10 cellular contexts compared by ENCODE assay signal in genomic region chr2:225274751-225275150, GRCh38.
DNase-seq lines count a peak whose midpoint lies in the region; ATAC-seq and TF ChIP-seq lines count a peak whose summit lies in the region.
"Had no signal": no experiment of that assay in that cellular context is flagged by ENCODE, and none has a peak within 500 bp of the region (broad histone marks: within the 10 kb centered on the region; RNA-seq: fewer than 3 reads in every experiment).

No MANE protein-coding gene starts in this region.

- no peak overlapping the region for H3K27ac ChIP-seq in osteoblast (ENCODE audit: low read depth, low read length)
- H3K27ac ChIP-seq: left ventricle myocardium inferior had no signal

- no peak overlapping the region for H2AFZ ChIP-seq in osteoblast (ENCODE audit: low read length)

- H3K36me3 ChIP-seq in mucosa of descending colon (ENCODE audit: low read depth), result no peaks in the 10 kb centered on the region
- H3K36me3 ChIP-seq in osteoblast (ENCODE audit: insufficient read depth, low read length), result no peaks in the 10 kb centered on the region
- H3K36me3 ChIP-seq: left ventricle myocardium inferior had no signal

- H4K20me1 ChIP-seq in osteoblast (ENCODE audit: insufficient read depth, low read length), result no peaks in the 10 kb centered on the region

- no peak overlapping the region for H3K4me3 ChIP-seq in fibroblast of the aortic adventitia (ENCODE audit: low read depth, low read length)
- H3K4me3 ChIP-seq in mucosa of descending colon, result no peak overlapping the region
- no peak overlapping the region for H3K4me3 ChIP-seq in osteoblast (ENCODE audit: insufficient read depth, low read length)
- H3K4me3 ChIP-seq: left ventricle myocardium inferior had no signal

- H3K27me3 ChIP-seq in osteoblast (ENCODE audit: insufficient read depth, low read length), result no peaks in the 10 kb centered on the region

- no peak for TF ChIP-seq CTCF in fibroblast of the aortic adventitia (IDR thresholded peaks at IDR 0.05; ENCODE audit: insufficient read depth, low read length)
- no peak for TF ChIP-seq CTCF in mucosa of descending colon (IDR thresholded peaks at IDR 0.05)
- no peak for TF ChIP-seq CTCF in osteoblast (IDR thresholded peaks at IDR 0.05; ENCODE audit: extremely low read depth, low read depth, low read length)

- intact Hi-C loops in mucosa of descending colon (cut with DNase I, micrococcal nuclease) (no loop called here), posterior cingulate gyrus (cut with DNase I) (no loop called here)

- no peaks in the 10 kb centered on the region for H3K4me1 ChIP-seq in mucosa of descending colon (ENCODE audit: low read depth)
- H3K4me1 ChIP-seq in osteoblast (ENCODE audit: insufficient read depth, low read length), result no peaks in the 10 kb centered on the region
- H3K4me1 ChIP-seq: left ventricle myocardium inferior had no signal

- DNase-seq in NCI-H69 (lab: John Stamatoyannopoulos, UW) (peak; percentile 93), fibroblast of the aortic adventitia (ENCODE audit: low read depth) (peak; percentile 57), mucosa of descending colon (no peak), 8988T (no peak), osteoblast (ENCODE audit: insufficient read length, low spot score, missing footprints) (no peak), posterior cingulate gyrus (no peak)
- DNase-seq: effector CD4-positive, alpha-beta T cell; left ventricle myocardium inferior had no signal

- ATAC-seq in GM18502 (IDR thresholded peaks at IDR 0.05; ENCODE audit: poor library complexity, unreplicated experiment) (peak; percentile 35), HG03354 (IDR thresholded peaks at IDR 0.05; ENCODE audit: poor library complexity, severe bottlenecking, unreplicated experiment) (peak; percentile 24), mucosa of descending colon (no peak)

- no peak overlapping the region for H3K4me2 ChIP-seq in osteoblast (ENCODE audit: insufficient read depth, low read length)

- H3K9me3 ChIP-seq in mucosa of descending colon (no peaks in the 10 kb centered on the region), osteoblast (ENCODE audit: low read depth, low read length) (no peaks in the 10 kb centered on the region)

- no peaks in the 10 kb centered on the region for H3K79me2 ChIP-seq in osteoblast (ENCODE audit: insufficient read depth, low read length)

Comparison
In these comparisons a context has a peak if more than half of its experiments do, and no peak if none do; other contexts are left out.
1. DNase-seq: peak in NCI-H69 (single experiment) and fibroblast of the aortic adventitia (single experiment); none in mucosa of descending colon (0 of 3), 8988T (single experiment), osteoblast (single experiment) and posterior cingulate gyrus (0 of 10).